8 cellular contexts compared by ENCODE assay signal in the genomic region with DNA sequence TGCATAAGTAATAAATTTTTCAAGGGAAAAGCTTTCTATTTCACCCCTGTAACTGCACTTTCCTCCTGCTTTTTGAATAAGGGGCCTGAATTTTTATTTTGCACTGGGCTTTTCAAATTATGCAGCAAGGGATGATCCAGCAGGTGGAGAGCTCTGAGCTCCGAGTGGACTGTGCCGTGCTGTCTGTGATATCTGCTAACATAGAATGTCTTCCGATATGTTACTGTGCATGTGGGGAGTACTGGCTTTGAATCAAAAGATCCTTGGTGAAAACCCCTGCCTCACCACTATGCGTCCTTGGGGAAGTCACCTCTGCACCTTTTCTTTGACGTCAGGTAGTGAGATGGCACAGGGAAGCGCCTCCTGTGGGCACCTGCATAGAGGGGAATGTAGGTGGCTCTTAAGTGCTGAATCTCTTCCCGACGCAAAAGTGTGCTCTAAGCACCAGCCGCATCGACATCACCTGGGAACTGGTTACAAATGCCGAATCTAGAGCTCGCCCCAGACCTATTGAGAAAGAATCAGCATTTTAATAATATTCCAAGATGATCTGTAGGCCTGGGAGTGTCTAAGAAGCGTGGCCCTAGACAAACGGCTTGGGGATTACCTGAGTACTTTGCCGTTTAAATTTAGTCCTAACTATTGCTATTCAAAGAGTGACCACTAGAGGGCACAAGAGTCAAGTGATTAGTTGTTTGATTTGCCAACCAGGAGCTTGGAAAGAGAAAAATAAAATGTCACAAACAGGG. TPM values are rescaled to one million over a fixed set of nuclear protein-coding genes. Genes with fewer than 3 reads are reported as not detected.
DNase-seq lines count a peak whose midpoint lies in the region; TF ChIP-seq lines count a peak whose summit lies in the region.

No MANE protein-coding gene starts in this region.

- WGBS in spleen, 5 donors = 18 to 22% (median 22%) methylated on average over 15 of the region's 15 CpGs

- H3K9me3 ChIP-seq in HAP-1 (no peaks in the 10 kb centered on the region), spleen (peaks cover 0 to 7% (median 0%) of the 10 kb centered on the region in 8 donors)

- no peak overlapping the region for H3K27ac ChIP-seq in spleen

- H3K4me1 Mint-ChIP-seq in activated naive CD8-positive, alpha-beta T cell treated with anti-CD3 and anti-CD28 coated beads for 36 hours = peaks cover 3% of the 10 kb centered on the region

- H3K36me3 ChIP-seq in HAP-1 (replicated peaks) = no peaks in the 10 kb centered on the region
- no peaks in the 10 kb centered on the region for H3K36me3 ChIP-seq in spleen

- TF ChIP-seq CTCF in astrocyte of the cerebellum (IDR thresholded peaks at IDR 0.05; ENCODE audit: low read depth, low read length, missing control alignments) (peak; percentile 72), spleen (IDR thresholded peaks at IDR 0.05 in 8 of 11, conservative IDR thresholded peaks at IDR 0.05 in 3 of 11) (peak; percentile 52 to 86 (median 80))

- H3K4me3 ChIP-seq in HAP-1 = no peak overlapping the region
- no peak overlapping the region for H3K4me3 ChIP-seq in astrocyte of the cerebellum (ENCODE audit: low read depth, low read length)
- H3K4me3 ChIP-seq in spleen = no peak overlapping the region

- TF ChIP-seq POLR2A in spleen (IDR thresholded peaks at IDR 0.05) = no peak

- in situ Hi-C loops in Caki2 (cut with HindIII; ENCODE audit: low pct_unique_long_range_greater_than_20kb, low sequenced_read_pairs) = no loop called here
- in situ Hi-C loops in HAP-1 (cut with MboI; ENCODE audit: low sequenced_read_pairs) = loop anchor here (5.0 to 25.0 kb wide), 3 partner anchors 77 to 837 kb away; no protein-coding TSS in a partner anchor
- in situ Hi-C loops in astrocyte of the cerebellum (cut with HindIII; ENCODE audit: low sequenced_read_pairs) = loop anchor here (5.0 kb wide), 1 partner anchor 97 kb away; no protein-coding TSS in a partner anchor

- intact Hi-C loops in spleen (cut with DNase I; ENCODE audit: low total_unique reads) = loop anchor here (5.0 kb wide), 1 partner anchor 77 kb away; no protein-coding TSS in a partner anchor

- H3K9me3 Mint-ChIP-seq in activated naive CD8-positive, alpha-beta T cell treated with anti-CD3 and anti-CD28 coated beads for 36 hours = no peaks in the 10 kb centered on the region

- DNase-seq in Caki2 (ENCODE audit: low read depth) (peak; percentile 51), HAP-1 (ENCODE audit: low spot score in 2 of 2) (peak; percentile 42 to 49), NCI-H226 (peak; percentile 20), astrocyte of the cerebellum (ENCODE audit: low read depth) (peak; percentile 46), iPS DF 4.7 (ENCODE audit: extremely low read depth, low spot score) (peak; percentile 83), spleen (peak; percentile 51), T-helper 9 cell (no peak)
- DNase-seq in activated naive CD8-positive, alpha-beta T cell treated with anti-CD3 and anti-CD28 coated beads for 36 hours = no peak

- H3K27ac Mint-ChIP-seq in activated naive CD8-positive, alpha-beta T cell treated with anti-CD3 and anti-CD28 coated beads for 36 hours = no peak overlapping the region

- peaks cover 35% of the 10 kb centered on the region for H3K27me3 Mint-ChIP-seq in activated naive CD8-positive, alpha-beta T cell treated with anti-CD3 and anti-CD28 coated beads for 36 hours

- H3K4me3 Mint-ChIP-seq in activated naive CD8-positive, alpha-beta T cell treated with anti-CD3 and anti-CD28 coated beads for 36 hours = no peak overlapping the region

- peaks cover 28% of the 10 kb centered on the region for H3K27me3 ChIP-seq in HAP-1 (ENCODE audit: low read depth)
- peaks cover 0 to 52% (median 22%) of the 10 kb centered on the region in 7 donors for H3K27me3 ChIP-seq in spleen (replicated peaks in 1 of 7)

- no peaks in the 10 kb centered on the region for H3K36me3 Mint-ChIP-seq in activated naive CD8-positive, alpha-beta T cell treated with anti-CD3 and anti-CD28 coated beads for 36 hours

- H3K4me1 ChIP-seq in HAP-1 (no peaks in the 10 kb centered on the region), spleen (peaks cover 0 to 10% (median 4%) of the 10 kb centered on the region in 6 donors)

RNA-seq across cellular contexts. Expression of a gene that starts 19.2 kb away (rescaled TPM):
- 9.8 and 11.9 TPM in 2 replicates for total RNA-seq in Caki2 (2014; rRNA removed; shearing (Covaris generic); ENCODE audit: low replicate concordance)
- 10 to 100 TPM; 23.8 to 62.2 (median 54.8) TPM for total RNA-seq in spleen
- 10 to 100 TPM in 1 of 3 donors, 1 to 10 TPM in 2; 4.9 to 10.4 (median 8.0) TPM for polyA plus RNA-seq in spleen
- 1 to 10 TPM; 2.1 to 2.2 TPM for total RNA-seq in activated naive CD8-positive, alpha-beta T cell treated with anti-CD3 and anti-CD28 coated beads for 36 hours

RNA-seq across cellular contexts. Expression of a gene that starts 50.1 kb away (rescaled TPM):
- 3.4 and 6.5 TPM in 2 replicates for total RNA-seq in Caki2 (2014; rRNA removed; shearing (Covaris generic); ENCODE audit: low replicate concordance)
- total RNA-seq in spleen = 1 to 10 TPM; 1.5 to 8.7 (median 3.4) TPM
- polyA plus RNA-seq in spleen = 1 to 10 TPM in 1 of 3 donors, under 1 TPM in 2; 0.37 to 1.2 (median 0.77) TPM
- 1 to 10 TPM; 1.0 to 1.6 TPM for total RNA-seq in activated naive CD8-positive, alpha-beta T cell treated with anti-CD3 and anti-CD28 coated beads for 36 hours

Comparison
In these comparisons a context has a peak if more than half of its experiments do, and no peak if none do; other contexts are left out.
1. DNase-seq: peak in Caki2 (single experiment), HAP-1 (2 of 2), NCI-H226 (single experiment), astrocyte of the cerebellum (single experiment), iPS DF 4.7 (single experiment) and spleen (single experiment); none in T-helper 9 cell (single experiment) and activated naive CD8-positive, alpha-beta T cell treated with anti-CD3 and anti-CD28 coated beads for 36 hours (single experiment).